In genomic region chr19:7533925-7534480, GRCh38 we compare ENCODE assay signal across 8 cellular contexts. TPM values are rescaled to one million over a fixed set of nuclear protein-coding genes. Genes with fewer than 3 reads are reported as not detected.
DNase-seq lines count a peak whose midpoint lies in the region; ATAC-seq and TF ChIP-seq lines count a peak whose summit lies in the region.

No MANE protein-coding gene starts in this region.

- H3K36me3 ChIP-seq in PC-3 (ENCODE audit: low read depth, low read length) (peaks cover 7% of the 10 kb centered on the region; the same call in 1 of the 2 replicates), esophagus (ENCODE audit: control insufficient read depth in 2 of 2, insufficient read depth in 2 of 2, low read length in 1 of 2) (peaks cover 0 to 8% of the 10 kb centered on the region in 2 donors), mucosa of stomach (ENCODE audit: control insufficient read depth, insufficient read depth, low read length) (no peaks in the 10 kb centered on the region)

- H3K4me1 ChIP-seq in PC-3 (ENCODE audit: insufficient read depth, low read length) (peaks cover 10% of the 10 kb centered on the region), esophagus (ENCODE audit: control insufficient read depth in 2 of 2, insufficient read depth in 2 of 2, low read length in 1 of 2) (peaks cover 0 to 11% of the 10 kb centered on the region in 2 donors), mucosa of stomach (ENCODE audit: control insufficient read depth, insufficient read depth, low read length) (peaks cover 4% of the 10 kb centered on the region)

- ATAC-seq in PC-3 (peak; percentile 55), GM21528 (IDR thresholded peaks at IDR 0.05; ENCODE audit: low FRiP score, unreplicated experiment) (no peak)

- peaks cover 9% of the 10 kb centered on the region for H3K79me2 ChIP-seq in PC-3 (ENCODE audit: low read length)

- H3K4me2 ChIP-seq in PC-3 (ENCODE audit: low read length), result peak overlapping the region; percentile 96

- H3K4me3 ChIP-seq in PC-3 (ENCODE audit: low read length), result peak overlapping the region; percentile 98
- H3K4me3 ChIP-seq in esophagus (ENCODE audit: low read depth in 1 of 2, low read length in 2 of 2), result peak overlapping the region; percentile 75 to 100
- H3K4me3 ChIP-seq in mucosa of stomach (ENCODE audit: low read length), result peak overlapping the region; percentile 94

- POLR2A ChIA-PET in PC-3 (lab: Charles Lee; ENCODE audit: unreplicated experiment), result no interaction called here

- TSS peak; percentile 87 for BruUV-seq in PC-3 (replicated peaks; lab: Mats Ljungman, UMichigan)

- no peaks in the 10 kb centered on the region for H3K9me2 ChIP-seq in PC-3 (replicated peaks; ENCODE audit: low read length)

- TF ChIP-seq CTCF in PC-3 (conservative IDR thresholded peaks at IDR 0.05; ENCODE audit: low read depth, low read length), result no peak

- no peaks in the 10 kb centered on the region for H3K27me3 ChIP-seq in PC-3 (ENCODE audit: low read length)
- no peaks in the 10 kb centered on the region for H3K27me3 ChIP-seq in esophagus (ENCODE audit: control insufficient read depth in 1 of 2, insufficient read depth in 2 of 2, low read length in 2 of 2)
- no peaks in the 10 kb centered on the region for H3K27me3 ChIP-seq in mucosa of stomach (ENCODE audit: control insufficient read depth, insufficient read depth, low read length)

- WGBS in esophagus, 2 donors, result 1% methylated on average over 41 of the region's 41 CpGs

- H4K20me1 ChIP-seq in PC-3 (ENCODE audit: low read length), result no peaks in the 10 kb centered on the region

- H3K9ac ChIP-seq in PC-3 (ENCODE audit: low read length), result peak overlapping the region; percentile 78
- peak overlapping the region; percentile 85 for H3K9ac ChIP-seq in mucosa of stomach (ENCODE audit: low read length)

- peak; percentile 93 for DNase-seq in Daoy (ENCODE audit: low read depth)
- peak; percentile 97 for DNase-seq in HuH-7.5 (ENCODE audit: low spot score)
- peak; percentile 90 for DNase-seq in PC-3
- DNase-seq in activated T-cell treated with anti-CD3 and anti-CD28 coated beads, Interleukin-2, amount 50 U/mL, for 48 hours, result peak; percentile 85 to 87
- peak; percentile 74 for DNase-seq in stimulated activated CD8-positive, alpha-beta memory T cell treated with anti-CD3 and anti-CD28 coated beads, Interleukin-4, amount 100 ng/mL, for 24 hours (ENCODE audit: low read depth)

- H3K27ac ChIP-seq in PC-3 (ENCODE audit: low read length), result peak overlapping the region; percentile 9; the same call in 1 of the 2 replicates
- peak overlapping the region; percentile 83 to 92 for H3K27ac ChIP-seq in esophagus (ENCODE audit: low read depth in 2 of 2, low read length in 1 of 2)

- intact Hi-C loops in PC-3 (cut with micrococcal nuclease), result loop anchor here (1.0 to 10.0 kb wide), 4 partner anchors 12 to 1849 kb away; partner anchors contain the start of genes HSD11B1L, MCOLN1, MICOS13 and PEX11G

- H3F3A ChIP-seq in PC-3 (ENCODE audit: low read length, unreplicated experiment), result no peaks in the 10 kb centered on the region

- CTCF ChIA-PET in PC-3 (lab: Charles Lee), result no interaction called here

- peak overlapping the region; percentile 99 for H2AFZ ChIP-seq in PC-3 (ENCODE audit: low read length)

- H3K9me3 ChIP-seq in PC-3 (ENCODE audit: low read length) (no peaks in the 10 kb centered on the region), esophagus (ENCODE audit: control insufficient read depth in 2 of 2, insufficient read depth in 1 of 2, low read depth in 1 of 2, low read length in 1 of 2) (no peaks in the 10 kb centered on the region), mucosa of stomach (ENCODE audit: control insufficient read depth, low read length) (no peaks in the 10 kb centered on the region)

RNA-seq across cellular contexts. Expression of gene PNPLA6, which starts 1.5 kb away (rescaled TPM):
- total RNA-seq in Daoy (2014; rRNA removed; shearing (Covaris generic)), result 40.5 and 51.0 TPM in 2 replicates
- total RNA-seq in PC-3 (2014; rRNA removed), result 217 and 291 TPM in 2 replicates
- polyA plus RNA-seq in esophagus, result 10 to 100 TPM; 27.2 to 47.7 TPM

RNA-seq across cellular contexts. Expression of gene MCOLN1, which starts 11.6 kb away (rescaled TPM):
- 1.6 and 3.6 TPM in 2 replicates for total RNA-seq in Daoy (2014; rRNA removed; shearing (Covaris generic))
- total RNA-seq in PC-3 (2014; rRNA removed), result 10.2 and 22.9 TPM in 2 replicates
- polyA plus RNA-seq in esophagus, result 10 to 100 TPM; 13.4 to 17.2 TPM

RNA-seq across cellular contexts. Expression of gene ZNF358, which starts 18.1 kb away (rescaled TPM):
- total RNA-seq in Daoy (2014; rRNA removed; shearing (Covaris generic)), result 16.9 and 37.6 TPM in 2 replicates
- total RNA-seq in PC-3 (2014; rRNA removed), result 41.6 and 53.4 TPM in 2 replicates
- 10 to 100 TPM; 19.6 to 25.6 TPM for polyA plus RNA-seq in esophagus

RNA-seq across cellular contexts. Expression of gene PEX11G, which starts 45.2 kb away (rescaled TPM):
- 0.60 and 1.0 TPM in 2 replicates for total RNA-seq in Daoy (2014; rRNA removed; shearing (Covaris generic))
- total RNA-seq in PC-3 (2014; rRNA removed), result 6.6 and 8.6 TPM in 2 replicates
- polyA plus RNA-seq in esophagus, result 1 to 10 TPM; 4.9 to 6.5 TPM
